Comparison of ENCODE assay signal across 1 cellular context in the genomic region with DNA sequence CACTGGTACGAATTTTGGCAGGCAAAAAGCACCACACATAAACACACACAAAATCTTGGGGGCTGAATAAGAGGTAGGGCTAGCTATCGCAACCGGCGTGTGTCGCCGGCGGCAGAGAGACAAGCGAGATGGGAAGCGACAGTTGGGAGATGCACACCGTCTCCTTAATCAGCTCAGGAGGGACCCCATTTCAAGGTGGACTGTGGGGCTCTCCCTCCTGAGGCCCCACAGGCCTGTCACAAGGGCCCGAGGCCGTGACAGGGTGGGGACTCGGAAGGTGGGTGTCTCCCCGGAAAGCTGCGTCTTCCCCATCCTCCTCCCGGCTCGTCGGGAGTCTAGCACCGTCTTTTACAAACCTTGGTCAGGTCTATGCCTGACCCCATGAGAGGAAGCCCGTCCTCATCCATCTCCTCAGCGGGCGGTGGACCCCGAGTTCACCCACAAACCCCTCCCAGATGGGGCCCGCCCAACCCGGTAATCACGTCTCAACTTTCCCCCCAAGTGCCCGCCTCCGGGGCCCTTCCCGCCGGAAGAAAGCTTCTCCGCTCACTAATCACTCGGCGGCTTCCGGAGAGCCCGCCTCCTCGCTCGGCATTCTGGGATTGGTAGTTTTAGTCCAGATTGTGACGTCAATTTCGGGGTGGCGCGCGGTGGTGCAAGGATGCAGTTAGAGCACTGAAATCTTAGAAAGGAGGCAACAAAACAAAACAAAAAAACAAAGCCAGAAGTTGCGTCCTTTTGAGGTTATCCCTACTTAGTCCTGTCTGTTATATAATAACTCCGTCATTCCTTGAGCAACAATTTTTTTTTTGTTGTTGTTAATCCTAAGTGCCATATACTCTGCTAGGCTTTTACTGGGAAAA.
A peak's percentile ranks its signal among the peaks of the same experiment; 100 is the strongest.
TF ChIP-seq lines count a peak whose summit lies in the region.

A gene with protein sequence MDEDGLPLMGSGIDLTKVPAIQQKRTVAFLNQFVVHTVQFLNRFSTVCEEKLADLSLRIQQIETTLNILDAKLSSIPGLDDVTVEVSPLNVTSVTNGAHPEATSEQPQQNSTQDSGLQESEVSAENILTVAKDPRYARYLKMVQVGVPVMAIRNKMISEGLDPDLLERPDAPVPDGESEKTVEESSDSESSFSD (minus strand): TSS at position 436 of the 863 bp plus-strand sequence. CDS start 29 bp downstream, at position 407.

TF ChIP-seq in HepG2, 621 proteins besides CTCF, POLR2A, EP300 and RAD21 (continued from another document and continues in another):
- TF ChIP-seq, protein P1, sequence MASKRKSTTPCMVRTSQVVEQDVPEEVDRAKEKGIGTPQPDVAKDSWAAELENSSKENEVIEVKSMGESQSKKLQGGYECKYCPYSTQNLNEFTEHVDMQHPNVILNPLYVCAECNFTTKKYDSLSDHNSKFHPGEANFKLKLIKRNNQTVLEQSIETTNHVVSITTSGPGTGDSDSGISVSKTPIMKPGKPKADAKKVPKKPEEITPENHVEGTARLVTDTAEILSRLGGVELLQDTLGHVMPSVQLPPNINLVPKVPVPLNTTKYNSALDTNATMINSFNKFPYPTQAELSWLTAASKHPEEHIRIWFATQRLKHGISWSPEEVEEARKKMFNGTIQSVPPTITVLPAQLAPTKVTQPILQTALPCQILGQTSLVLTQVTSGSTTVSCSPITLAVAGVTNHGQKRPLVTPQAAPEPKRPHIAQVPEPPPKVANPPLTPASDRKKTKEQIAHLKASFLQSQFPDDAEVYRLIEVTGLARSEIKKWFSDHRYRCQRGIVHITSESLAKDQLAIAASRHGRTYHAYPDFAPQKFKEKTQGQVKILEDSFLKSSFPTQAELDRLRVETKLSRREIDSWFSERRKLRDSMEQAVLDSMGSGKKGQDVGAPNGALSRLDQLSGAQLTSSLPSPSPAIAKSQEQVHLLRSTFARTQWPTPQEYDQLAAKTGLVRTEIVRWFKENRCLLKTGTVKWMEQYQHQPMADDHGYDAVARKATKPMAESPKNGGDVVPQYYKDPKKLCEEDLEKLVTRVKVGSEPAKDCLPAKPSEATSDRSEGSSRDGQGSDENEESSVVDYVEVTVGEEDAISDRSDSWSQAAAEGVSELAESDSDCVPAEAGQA (IDR thresholded peaks at IDR 0.05; ENCODE audit: low read depth): no peak
- TF ChIP-seq, protein P1 (CRISPR knock-in tag; IDR thresholded peaks at IDR 0.05; ENCODE audit: borderline replicate concordance): no peak
- no peak for TF ChIP-seq SMARCE1 (IDR thresholded peaks at IDR 0.05; ENCODE audit: borderline replicate concordance)
- no peak for TF ChIP-seq SETDB1 (CRISPR knock-in tag; IDR thresholded peaks at IDR 0.05; ENCODE audit: borderline replicate concordance)
- TF ChIP-seq NR1H2 (CRISPR knock-in tag; IDR thresholded peaks at IDR 0.05; ENCODE audit: borderline replicate concordance, low read depth): no peak
- TF ChIP-seq HNRNPLL (IDR thresholded peaks at IDR 0.05; ENCODE audit: low read depth, low read length, poor library complexity, severe bottlenecking): peak; percentile 58
- TF ChIP-seq GABPA (IDR thresholded peaks at IDR 0.05; ENCODE audit: low read depth, low read length): peak; percentile 79
- TF ChIP-seq GABPA (CRISPR knock-in tag; IDR thresholded peaks at IDR 0.05; ENCODE audit: low read depth): peak; percentile 96
- no peak for TF ChIP-seq ZNF136 (CRISPR knock-in tag; IDR thresholded peaks at IDR 0.05; ENCODE audit: low read depth)
- TF ChIP-seq ZNF44 (CRISPR knock-in tag; IDR thresholded peaks at IDR 0.05): no peak
- no peak for TF ChIP-seq IRX3 (CRISPR knock-in tag; IDR thresholded peaks at IDR 0.05; ENCODE audit: borderline replicate concordance, low read depth)
- no peak for TF ChIP-seq ZSCAN31 (CRISPR knock-in tag; IDR thresholded peaks at IDR 0.05; ENCODE audit: low read depth)
- TF ChIP-seq, protein P2, sequence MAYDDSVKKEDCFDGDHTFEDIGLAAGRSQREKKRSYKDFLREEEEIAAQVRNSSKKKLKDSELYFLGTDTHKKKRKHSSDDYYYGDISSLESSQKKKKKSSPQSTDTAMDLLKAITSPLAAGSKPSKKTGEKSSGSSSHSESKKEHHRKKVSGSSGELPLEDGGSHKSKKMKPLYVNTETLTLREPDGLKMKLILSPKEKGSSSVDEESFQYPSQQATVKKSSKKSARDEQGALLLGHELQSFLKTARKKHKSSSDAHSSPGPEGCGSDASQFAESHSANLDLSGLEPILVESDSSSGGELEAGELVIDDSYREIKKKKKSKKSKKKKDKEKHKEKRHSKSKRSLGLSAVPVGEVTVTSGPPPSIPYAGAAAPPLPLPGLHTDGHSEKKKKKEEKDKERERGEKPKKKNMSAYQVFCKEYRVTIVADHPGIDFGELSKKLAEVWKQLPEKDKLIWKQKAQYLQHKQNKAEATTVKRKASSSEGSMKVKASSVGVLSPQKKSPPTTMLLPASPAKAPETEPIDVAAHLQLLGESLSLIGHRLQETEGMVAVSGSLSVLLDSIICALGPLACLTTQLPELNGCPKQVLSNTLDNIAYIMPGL (CRISPR knock-in tag; IDR thresholded peaks at IDR 0.05; ENCODE audit: borderline replicate concordance in 1 of 2, low read depth in 1 of 2): peak in 1 of 2 experiments; percentile 58; a peak in 2 of 4 replicates
- TF ChIP-seq, protein P3, sequence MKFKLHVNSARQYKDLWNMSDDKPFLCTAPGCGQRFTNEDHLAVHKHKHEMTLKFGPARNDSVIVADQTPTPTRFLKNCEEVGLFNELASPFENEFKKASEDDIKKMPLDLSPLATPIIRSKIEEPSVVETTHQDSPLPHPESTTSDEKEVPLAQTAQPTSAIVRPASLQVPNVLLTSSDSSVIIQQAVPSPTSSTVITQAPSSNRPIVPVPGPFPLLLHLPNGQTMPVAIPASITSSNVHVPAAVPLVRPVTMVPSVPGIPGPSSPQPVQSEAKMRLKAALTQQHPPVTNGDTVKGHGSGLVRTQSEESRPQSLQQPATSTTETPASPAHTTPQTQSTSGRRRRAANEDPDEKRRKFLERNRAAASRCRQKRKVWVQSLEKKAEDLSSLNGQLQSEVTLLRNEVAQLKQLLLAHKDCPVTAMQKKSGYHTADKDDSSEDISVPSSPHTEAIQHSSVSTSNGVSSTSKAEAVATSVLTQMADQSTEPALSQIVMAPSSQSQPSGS (CRISPR knock-in tag; IDR thresholded peaks at IDR 0.05): peak; percentile 93
- TF ChIP-seq, protein P4, sequence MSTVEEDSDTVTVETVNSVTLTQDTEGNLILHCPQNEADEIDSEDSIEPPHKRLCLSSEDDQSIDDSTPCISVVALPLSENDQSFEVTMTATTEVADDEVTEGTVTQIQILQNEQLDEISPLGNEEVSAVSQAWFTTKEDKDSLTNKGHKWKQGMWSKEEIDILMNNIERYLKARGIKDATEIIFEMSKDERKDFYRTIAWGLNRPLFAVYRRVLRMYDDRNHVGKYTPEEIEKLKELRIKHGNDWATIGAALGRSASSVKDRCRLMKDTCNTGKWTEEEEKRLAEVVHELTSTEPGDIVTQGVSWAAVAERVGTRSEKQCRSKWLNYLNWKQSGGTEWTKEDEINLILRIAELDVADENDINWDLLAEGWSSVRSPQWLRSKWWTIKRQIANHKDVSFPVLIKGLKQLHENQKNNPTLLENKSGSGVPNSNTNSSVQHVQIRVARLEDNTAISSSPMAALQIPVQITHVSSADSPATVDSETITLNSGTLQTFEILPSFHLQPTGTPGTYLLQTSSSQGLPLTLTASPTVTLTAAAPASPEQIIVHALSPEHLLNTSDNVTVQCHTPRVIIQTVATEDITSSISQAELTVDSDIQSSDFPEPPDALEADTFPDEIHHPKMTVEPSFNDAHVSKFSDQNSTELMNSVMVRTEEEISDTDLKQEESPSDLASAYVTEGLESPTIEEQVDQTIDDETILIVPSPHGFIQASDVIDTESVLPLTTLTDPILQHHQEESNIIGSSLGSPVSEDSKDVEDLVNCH (CRISPR knock-in tag; IDR thresholded peaks at IDR 0.05): no peak
- no peak for TF ChIP-seq ISX (CRISPR knock-in tag; conservative IDR thresholded peaks at IDR 0.05)
- TF ChIP-seq, protein P5, sequence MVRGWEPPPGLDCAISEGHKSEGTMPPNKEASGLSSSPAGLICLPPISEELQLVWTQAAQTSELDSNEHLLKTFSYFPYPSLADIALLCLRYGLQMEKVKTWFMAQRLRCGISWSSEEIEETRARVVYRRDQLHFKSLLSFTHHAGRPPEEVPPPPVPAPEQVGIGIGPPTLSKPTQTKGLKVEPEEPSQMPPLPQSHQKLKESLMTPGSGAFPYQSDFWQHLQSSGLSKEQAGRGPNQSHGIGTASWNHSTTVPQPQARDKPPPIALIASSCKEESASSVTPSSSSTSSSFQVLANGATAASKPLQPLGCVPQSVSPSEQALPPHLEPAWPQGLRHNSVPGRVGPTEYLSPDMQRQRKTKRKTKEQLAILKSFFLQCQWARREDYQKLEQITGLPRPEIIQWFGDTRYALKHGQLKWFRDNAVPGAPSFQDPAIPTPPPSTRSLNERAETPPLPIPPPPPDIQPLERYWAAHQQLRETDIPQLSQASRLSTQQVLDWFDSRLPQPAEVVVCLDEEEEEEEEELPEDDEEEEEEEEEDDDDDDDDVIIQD (CRISPR knock-in tag; IDR thresholded peaks at IDR 0.05; ENCODE audit: low read depth): no peak
- no peak for TF ChIP-seq ZNF614 (CRISPR knock-in tag; IDR thresholded peaks at IDR 0.05; ENCODE audit: borderline replicate concordance)
- peak; percentile 46; the same call in 1 of the 2 replicates for TF ChIP-seq HOXA5 (CRISPR knock-in tag; IDR thresholded peaks at IDR 0.05)
- TF ChIP-seq GTF2F1 (IDR thresholded peaks at IDR 0.05; ENCODE audit: low read length): no peak
- TF ChIP-seq NFIB (CRISPR knock-in tag; IDR thresholded peaks at IDR 0.05; ENCODE audit: borderline replicate concordance): no peak
- TF ChIP-seq ZNF484 (CRISPR knock-in tag; IDR thresholded peaks at IDR 0.05; ENCODE audit: borderline replicate concordance, low read depth): no peak
- TF ChIP-seq HIVEP1 (CRISPR knock-in tag; IDR thresholded peaks at IDR 0.05): peak; percentile 51; the same call in 1 of the 2 replicates
- no peak for TF ChIP-seq SIX1 (CRISPR knock-in tag; IDR thresholded peaks at IDR 0.05; ENCODE audit: borderline replicate concordance)
- no peak for TF ChIP-seq WIZ (CRISPR knock-in tag; IDR thresholded peaks at IDR 0.05)
- no peak for TF ChIP-seq RFXAP (CRISPR knock-in tag; IDR thresholded peaks at IDR 0.05; ENCODE audit: borderline replicate concordance)
- TF ChIP-seq, protein P6, sequence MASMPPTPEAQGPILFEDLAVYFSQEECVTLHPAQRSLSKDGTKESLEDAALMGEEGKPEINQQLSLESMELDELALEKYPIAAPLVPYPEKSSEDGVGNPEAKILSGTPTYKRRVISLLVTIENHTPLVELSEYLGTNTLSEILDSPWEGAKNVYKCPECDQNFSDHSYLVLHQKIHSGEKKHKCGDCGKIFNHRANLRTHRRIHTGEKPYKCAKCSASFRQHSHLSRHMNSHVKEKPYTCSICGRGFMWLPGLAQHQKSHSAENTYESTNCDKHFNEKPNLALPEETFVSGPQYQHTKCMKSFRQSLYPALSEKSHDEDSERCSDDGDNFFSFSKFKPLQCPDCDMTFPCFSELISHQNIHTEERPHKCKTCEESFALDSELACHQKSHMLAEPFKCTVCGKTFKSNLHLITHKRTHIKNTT (CRISPR knock-in tag; IDR thresholded peaks at IDR 0.05): no peak
- TF ChIP-seq, protein P7, sequence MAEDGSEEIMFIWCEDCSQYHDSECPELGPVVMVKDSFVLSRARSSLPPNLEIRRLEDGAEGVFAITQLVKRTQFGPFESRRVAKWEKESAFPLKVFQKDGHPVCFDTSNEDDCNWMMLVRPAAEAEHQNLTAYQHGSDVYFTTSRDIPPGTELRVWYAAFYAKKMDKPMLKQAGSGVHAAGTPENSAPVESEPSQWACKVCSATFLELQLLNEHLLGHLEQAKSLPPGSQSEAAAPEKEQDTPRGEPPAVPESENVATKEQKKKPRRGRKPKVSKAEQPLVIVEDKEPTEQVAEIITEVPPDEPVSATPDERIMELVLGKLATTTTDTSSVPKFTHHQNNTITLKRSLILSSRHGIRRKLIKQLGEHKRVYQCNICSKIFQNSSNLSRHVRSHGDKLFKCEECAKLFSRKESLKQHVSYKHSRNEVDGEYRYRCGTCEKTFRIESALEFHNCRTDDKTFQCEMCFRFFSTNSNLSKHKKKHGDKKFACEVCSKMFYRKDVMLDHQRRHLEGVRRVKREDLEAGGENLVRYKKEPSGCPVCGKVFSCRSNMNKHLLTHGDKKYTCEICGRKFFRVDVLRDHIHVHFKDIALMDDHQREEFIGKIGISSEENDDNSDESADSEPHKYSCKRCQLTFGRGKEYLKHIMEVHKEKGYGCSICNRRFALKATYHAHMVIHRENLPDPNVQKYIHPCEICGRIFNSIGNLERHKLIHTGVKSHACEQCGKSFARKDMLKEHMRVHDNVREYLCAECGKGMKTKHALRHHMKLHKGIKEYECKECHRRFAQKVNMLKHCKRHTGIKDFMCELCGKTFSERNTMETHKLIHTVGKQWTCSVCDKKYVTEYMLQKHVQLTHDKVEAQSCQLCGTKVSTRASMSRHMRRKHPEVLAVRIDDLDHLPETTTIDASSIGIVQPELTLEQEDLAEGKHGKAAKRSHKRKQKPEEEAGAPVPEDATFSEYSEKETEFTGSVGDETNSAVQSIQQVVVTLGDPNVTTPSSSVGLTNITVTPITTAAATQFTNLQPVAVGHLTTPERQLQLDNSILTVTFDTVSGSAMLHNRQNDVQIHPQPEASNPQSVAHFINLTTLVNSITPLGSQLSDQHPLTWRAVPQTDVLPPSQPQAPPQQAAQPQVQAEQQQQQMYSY (CRISPR knock-in tag; IDR thresholded peaks at IDR 0.05): no peak
- TF ChIP-seq ZNF550 (CRISPR knock-in tag; IDR thresholded peaks at IDR 0.05; ENCODE audit: borderline replicate concordance): no peak
- TF ChIP-seq ZFYVE20 (CRISPR knock-in tag; IDR thresholded peaks at IDR 0.05; ENCODE audit: borderline replicate concordance, low read depth): no peak
- TF ChIP-seq, protein P8, sequence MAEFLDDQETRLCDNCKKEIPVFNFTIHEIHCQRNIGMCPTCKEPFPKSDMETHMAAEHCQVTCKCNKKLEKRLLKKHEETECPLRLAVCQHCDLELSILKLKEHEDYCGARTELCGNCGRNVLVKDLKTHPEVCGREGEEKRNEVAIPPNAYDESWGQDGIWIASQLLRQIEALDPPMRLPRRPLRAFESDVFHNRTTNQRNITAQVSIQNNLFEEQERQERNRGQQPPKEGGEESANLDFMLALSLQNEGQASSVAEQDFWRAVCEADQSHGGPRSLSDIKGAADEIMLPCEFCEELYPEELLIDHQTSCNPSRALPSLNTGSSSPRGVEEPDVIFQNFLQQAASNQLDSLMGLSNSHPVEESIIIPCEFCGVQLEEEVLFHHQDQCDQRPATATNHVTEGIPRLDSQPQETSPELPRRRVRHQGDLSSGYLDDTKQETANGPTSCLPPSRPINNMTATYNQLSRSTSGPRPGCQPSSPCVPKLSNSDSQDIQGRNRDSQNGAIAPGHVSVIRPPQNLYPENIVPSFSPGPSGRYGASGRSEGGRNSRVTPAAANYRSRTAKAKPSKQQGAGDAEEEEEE (CRISPR knock-in tag; IDR thresholded peaks at IDR 0.05; ENCODE audit: borderline replicate concordance): no peak
